ENCODE assay signal across 1 cellular context in genomic region chr1:201206152-201206551, GRCh38.
TF ChIP-seq lines count a peak whose summit lies in the region.

No MANE protein-coding gene starts in this region.

TF ChIP-seq in HepG2, 621 proteins besides CTCF, POLR2A, EP300 and RAD21:
- TF ChIP-seq RARA (CRISPR knock-in tag; IDR thresholded peaks at IDR 0.05) (peak; percentile 61; the same call in 1 of the 2 replicates), AKNA (CRISPR knock-in tag; IDR thresholded peaks at IDR 0.05; ENCODE audit: borderline replicate concordance) (no peak), NFIB (CRISPR knock-in tag; IDR thresholded peaks at IDR 0.05; ENCODE audit: borderline replicate concordance) (no peak), SSRP1 (CRISPR knock-in tag; IDR thresholded peaks at IDR 0.05) (no peak), NFATC3 (CRISPR knock-in tag; IDR thresholded peaks at IDR 0.05) (no peak), ZNF703 (CRISPR knock-in tag; IDR thresholded peaks at IDR 0.05; ENCODE audit: borderline replicate concordance) (no peak), BCL6 (CRISPR knock-in tag; IDR thresholded peaks at IDR 0.05) (peak; percentile 98), NRL (CRISPR knock-in tag; IDR thresholded peaks at IDR 0.05; ENCODE audit: borderline replicate concordance) (no peak)
